Comparison of ENCODE assay signal across 8 cellular contexts in the genomic region with DNA sequence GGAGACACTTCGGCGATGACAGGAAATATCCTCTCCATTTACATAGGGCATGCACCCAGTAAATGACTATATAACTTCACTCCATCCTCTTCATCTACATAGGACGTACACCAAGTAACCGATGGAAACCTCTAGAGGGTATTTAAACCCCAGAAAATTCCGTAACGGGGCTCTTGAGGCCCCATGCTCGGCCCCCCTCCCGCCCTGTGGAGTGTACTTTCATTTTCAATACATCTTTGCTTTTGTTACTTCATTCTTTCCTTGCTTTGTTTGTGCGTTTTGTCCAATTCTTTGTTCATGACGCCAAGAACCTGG. TPM values are rescaled to one million over a fixed set of nuclear protein-coding genes. Genes with fewer than 3 reads are reported as not detected.
A peak's percentile ranks its signal among the peaks of the same experiment; 100 is the strongest.
DNase-seq lines count a peak whose midpoint lies in the region; ATAC-seq and TF ChIP-seq lines count a peak whose summit lies in the region.

No MANE protein-coding gene starts in this region.

- no peak overlapping the region for H3K9ac ChIP-seq in iPS-15b (ENCODE audit: low read depth, low read length)

- H3K27me3 ChIP-seq in iPS-15b (ENCODE audit: control insufficient read depth, insufficient read depth, low read length) = peaks cover 39% of the 10 kb centered on the region

- DNase-seq in DMS 273 treated with DMSO at 0.1 percent for 48 hours (lab: John Stamatoyannopoulos, UW) = peak; percentile 17
- no peak for DNase-seq in DMS 273 (lab: John Stamatoyannopoulos, UW; ENCODE audit: unreplicated experiment)
- no peak for DNase-seq in activated T-helper 1 cell treated with anti-CD3 and anti-CD28 coated beads, Interleukin-12 subunit alpha, Interleukin-12 subunit beta, Interleukin-2, Interleukin-4 antibody, amounts not matched to agents 30 ng/mL and 10 ng/mL and 1 ng/mL, durations not matched to agents 14 hours and 24 hours and 36 hours (ENCODE audit: low spot score)
- no peak for DNase-seq in GM20000 (ENCODE audit: low spot score)
- DNase-seq in NCI-H2107 treated with DMSO at 0.1 percent for 48 hours (lab: John Stamatoyannopoulos, UW; ENCODE audit: unreplicated experiment) = no peak

- no peaks in the 10 kb centered on the region for H3K9me3 Mint-ChIP-seq in activated T-helper 1 cell treated with anti-CD3 and anti-CD28 coated beads, Interleukin-12 subunit alpha, Interleukin-12 subunit beta, Interleukin-2, Interleukin-4 antibody, amounts not matched to agents 30 ng/mL and 10 ng/mL and 1 ng/mL, durations not matched to agents 14 hours and 24 hours and 36 hours
- H3K9me3 Mint-ChIP-seq in stimulated activated naive CD8-positive, alpha-beta T cell treated with anti-CD3 and anti-CD28 coated beads, Interleukin-15, Interleukin-2, amounts not matched to agents 100 ng/mL and 50 ng/mL, for 24 hours = no peaks in the 10 kb centered on the region

- H3K36me3 Mint-ChIP-seq in activated T-helper 1 cell treated with anti-CD3 and anti-CD28 coated beads, Interleukin-12 subunit alpha, Interleukin-12 subunit beta, Interleukin-2, Interleukin-4 antibody, amounts not matched to agents 30 ng/mL and 10 ng/mL and 1 ng/mL, durations not matched to agents 14 hours and 24 hours and 36 hours (ENCODE audit: low read depth) = peaks cover 3% of the 10 kb centered on the region
- no peaks in the 10 kb centered on the region for H3K36me3 Mint-ChIP-seq in stimulated activated naive CD8-positive, alpha-beta T cell treated with anti-CD3 and anti-CD28 coated beads, Interleukin-15, Interleukin-2, amounts not matched to agents 100 ng/mL and 50 ng/mL, for 24 hours (ENCODE audit: low read depth)

- H3K27ac Mint-ChIP-seq in activated T-helper 1 cell treated with anti-CD3 and anti-CD28 coated beads, Interleukin-12 subunit alpha, Interleukin-12 subunit beta, Interleukin-2, Interleukin-4 antibody, amounts not matched to agents 30 ng/mL and 10 ng/mL and 1 ng/mL, durations not matched to agents 14 hours and 24 hours and 36 hours = peak overlapping the region; percentile 3
- peak overlapping the region; percentile 45 for H3K27ac Mint-ChIP-seq in stimulated activated naive CD8-positive, alpha-beta T cell treated with anti-CD3 and anti-CD28 coated beads, Interleukin-15, Interleukin-2, amounts not matched to agents 100 ng/mL and 50 ng/mL, for 24 hours

- peak overlapping the region; percentile 90 for H3K4me3 Mint-ChIP-seq in activated T-helper 1 cell treated with anti-CD3 and anti-CD28 coated beads, Interleukin-12 subunit alpha, Interleukin-12 subunit beta, Interleukin-2, Interleukin-4 antibody, amounts not matched to agents 30 ng/mL and 10 ng/mL and 1 ng/mL, durations not matched to agents 14 hours and 24 hours and 36 hours
- peak overlapping the region; percentile 85 for H3K4me3 Mint-ChIP-seq in stimulated activated naive CD8-positive, alpha-beta T cell treated with anti-CD3 and anti-CD28 coated beads, Interleukin-15, Interleukin-2, amounts not matched to agents 100 ng/mL and 50 ng/mL, for 24 hours

- no peak for TF ChIP-seq CTCF in GM20000 (IDR thresholded peaks at IDR 0.05; ENCODE audit: extremely low read depth, missing control alignments)

- H3K4me3 ChIP-seq in iPS-15b (ENCODE audit: low read depth, low read length) = peak overlapping the region; percentile 33

- intact Hi-C loops in activated T-helper 1 cell treated with anti-CD3 and anti-CD28 coated beads, Interleukin-12 subunit alpha, Interleukin-12 subunit beta, Interleukin-2, Interleukin-4 antibody, amounts not matched to agents 30 ng/mL and 10 ng/mL and 1 ng/mL, durations not matched to agents 14 hours and 24 hours and 36 hours (cut with micrococcal nuclease) = loop anchor here (1.0 kb wide), 1 partner anchor 16 kb away; no protein-coding TSS in a partner anchor

- H3K27me3 Mint-ChIP-seq in activated T-helper 1 cell treated with anti-CD3 and anti-CD28 coated beads, Interleukin-12 subunit alpha, Interleukin-12 subunit beta, Interleukin-2, Interleukin-4 antibody, amounts not matched to agents 30 ng/mL and 10 ng/mL and 1 ng/mL, durations not matched to agents 14 hours and 24 hours and 36 hours (ENCODE audit: insufficient read depth) = peaks cover 44% of the 10 kb centered on the region
- peaks cover 51% of the 10 kb centered on the region for H3K27me3 Mint-ChIP-seq in stimulated activated naive CD8-positive, alpha-beta T cell treated with anti-CD3 and anti-CD28 coated beads, Interleukin-15, Interleukin-2, amounts not matched to agents 100 ng/mL and 50 ng/mL, for 24 hours

- peaks cover 12% of the 10 kb centered on the region for H3K4me1 ChIP-seq in iPS-15b (ENCODE audit: control insufficient read depth, insufficient read depth, low read length)

- no peaks in the 10 kb centered on the region for H3K36me3 ChIP-seq in iPS-15b (ENCODE audit: control insufficient read depth, insufficient read depth, low read length)

- ATAC-seq in HG03442 (IDR thresholded peaks at IDR 0.05; ENCODE audit: unreplicated experiment) = no peak

- no peaks in the 10 kb centered on the region for H3K9me3 ChIP-seq in iPS-15b (ENCODE audit: control insufficient read depth, insufficient read depth, low read length)

- H3K4me1 Mint-ChIP-seq in activated T-helper 1 cell treated with anti-CD3 and anti-CD28 coated beads, Interleukin-12 subunit alpha, Interleukin-12 subunit beta, Interleukin-2, Interleukin-4 antibody, amounts not matched to agents 30 ng/mL and 10 ng/mL and 1 ng/mL, durations not matched to agents 14 hours and 24 hours and 36 hours (ENCODE audit: low read depth) = peaks cover 22% of the 10 kb centered on the region
- H3K4me1 Mint-ChIP-seq in stimulated activated naive CD8-positive, alpha-beta T cell treated with anti-CD3 and anti-CD28 coated beads, Interleukin-15, Interleukin-2, amounts not matched to agents 100 ng/mL and 50 ng/mL, for 24 hours (ENCODE audit: low read depth) = peaks cover 22% of the 10 kb centered on the region

RNA-seq across cellular contexts. Expression of a gene that starts 7.5 kb away (rescaled TPM):
- total RNA-seq in activated T-helper 1 cell treated with anti-CD3 and anti-CD28 coated beads, Interleukin-12 subunit alpha, Interleukin-12 subunit beta, Interleukin-2, Interleukin-4 antibody, amounts not matched to agents 30 ng/mL and 10 ng/mL and 1 ng/mL, durations not matched to agents 14 hours and 24 hours and 36 hours = not detected in 2 replicates

RNA-seq across cellular contexts. Expression of a gene that starts 47.7 kb away (rescaled TPM):
- not detected in 2 replicates for total RNA-seq in activated T-helper 1 cell treated with anti-CD3 and anti-CD28 coated beads, Interleukin-12 subunit alpha, Interleukin-12 subunit beta, Interleukin-2, Interleukin-4 antibody, amounts not matched to agents 30 ng/mL and 10 ng/mL and 1 ng/mL, durations not matched to agents 14 hours and 24 hours and 36 hours
